8 cellular contexts compared by ENCODE assay signal in genomic region chr18:13800505-13801259, GRCh38. TPM values are rescaled to one million over a fixed set of nuclear protein-coding genes. Genes with fewer than 3 reads are reported as not detected.
DNase-seq lines count a peak whose midpoint lies in the region; ATAC-seq and TF ChIP-seq lines count a peak whose summit lies in the region.

No MANE protein-coding gene starts in this region.

- peak; percentile 38 for TF ChIP-seq CTCF in brain (conservative IDR thresholded peaks at IDR 0.05)
- TF ChIP-seq CTCF in spleen (IDR thresholded peaks at IDR 0.05 in 8 of 11, conservative IDR thresholded peaks at IDR 0.05 in 3 of 11) = peak in 4 of 11 experiments; percentile 11 to 41 (median 26)

- intact Hi-C loops in spleen (cut with DNase I; ENCODE audit: low total_unique reads) = no loop called here

- H3K36me3 Mint-ChIP-seq in brain = no peaks in the 10 kb centered on the region

- no peaks in the 10 kb centered on the region for H3K9me3 ChIP-seq in spleen

- H3K27ac Mint-ChIP-seq in brain = peak overlapping the region in 2 of 5 experiments; percentile 33 to 71

- H3K4me3 ChIP-seq in spleen = peak overlapping the region in 5 of 8 donors; percentile 0 to 47 (median 5)

- ATAC-seq in HG03095 (IDR thresholded peaks at IDR 0.05; ENCODE audit: unreplicated experiment) (peak; percentile 72), SK-N-SH treated with all-trans-retinoic acid at 6 μM for 48 hours (peak; percentile 95), GM21737 (IDR thresholded peaks at IDR 0.05; ENCODE audit: unreplicated experiment) (no peak), GM21515 (IDR thresholded peaks at IDR 0.05; ENCODE audit: unreplicated experiment) (no peak)

- TF ChIP-seq POLR2A in spleen (IDR thresholded peaks at IDR 0.05) = no peak

- 14 to 23% (median 15%) methylated on average over 20 to 30 of the region's 30 CpGs for WGBS in spleen, 5 donors

- no peak overlapping the region for H3K27ac ChIP-seq in spleen

- peaks cover 0 to 83% (median 19%) of the 10 kb centered on the region in 7 donors for H3K27me3 ChIP-seq in spleen (replicated peaks in 1 of 7)

- H3K4me1 ChIP-seq in spleen = peaks cover 0 to 9% (median 7%) of the 10 kb centered on the region in 6 donors

- H3K36me3 ChIP-seq in spleen = no peaks in the 10 kb centered on the region

- peaks cover 11% of the 10 kb centered on the region for H3K4me1 Mint-ChIP-seq in brain

- peaks cover 27% of the 10 kb centered on the region for H3K27me3 Mint-ChIP-seq in brain

- peaks cover 0 to 8% (median 0%) of the 10 kb centered on the region in 5 experiments for H3K9me3 Mint-ChIP-seq in brain

- peak overlapping the region; percentile 66 to 81 (median 79) for H3K4me3 Mint-ChIP-seq in brain

- DNase-seq in DMS114 treated with DMSO at 0.1 percent for 48 hours (lab: John Stamatoyannopoulos, UW; ENCODE audit: unreplicated experiment) (peak; percentile 71), iPS-NIHi11 (ENCODE audit: low spot score) (peak; percentile 70), spleen (peak; percentile 80)

TF ChIP-seq in SK-N-SH treated with all-trans-retinoic acid at 6 μM for 48 hours, 23 proteins besides CTCF, POLR2A, EP300 and RAD21:
- no peak for TF ChIP-seq BACH2 (CRISPR knock-in tag; IDR thresholded peaks at IDR 0.05; ENCODE audit: borderline replicate concordance)
- TF ChIP-seq ZFP30 (CRISPR knock-in tag; IDR thresholded peaks at IDR 0.05) = no peak
- TF ChIP-seq, protein P1, sequence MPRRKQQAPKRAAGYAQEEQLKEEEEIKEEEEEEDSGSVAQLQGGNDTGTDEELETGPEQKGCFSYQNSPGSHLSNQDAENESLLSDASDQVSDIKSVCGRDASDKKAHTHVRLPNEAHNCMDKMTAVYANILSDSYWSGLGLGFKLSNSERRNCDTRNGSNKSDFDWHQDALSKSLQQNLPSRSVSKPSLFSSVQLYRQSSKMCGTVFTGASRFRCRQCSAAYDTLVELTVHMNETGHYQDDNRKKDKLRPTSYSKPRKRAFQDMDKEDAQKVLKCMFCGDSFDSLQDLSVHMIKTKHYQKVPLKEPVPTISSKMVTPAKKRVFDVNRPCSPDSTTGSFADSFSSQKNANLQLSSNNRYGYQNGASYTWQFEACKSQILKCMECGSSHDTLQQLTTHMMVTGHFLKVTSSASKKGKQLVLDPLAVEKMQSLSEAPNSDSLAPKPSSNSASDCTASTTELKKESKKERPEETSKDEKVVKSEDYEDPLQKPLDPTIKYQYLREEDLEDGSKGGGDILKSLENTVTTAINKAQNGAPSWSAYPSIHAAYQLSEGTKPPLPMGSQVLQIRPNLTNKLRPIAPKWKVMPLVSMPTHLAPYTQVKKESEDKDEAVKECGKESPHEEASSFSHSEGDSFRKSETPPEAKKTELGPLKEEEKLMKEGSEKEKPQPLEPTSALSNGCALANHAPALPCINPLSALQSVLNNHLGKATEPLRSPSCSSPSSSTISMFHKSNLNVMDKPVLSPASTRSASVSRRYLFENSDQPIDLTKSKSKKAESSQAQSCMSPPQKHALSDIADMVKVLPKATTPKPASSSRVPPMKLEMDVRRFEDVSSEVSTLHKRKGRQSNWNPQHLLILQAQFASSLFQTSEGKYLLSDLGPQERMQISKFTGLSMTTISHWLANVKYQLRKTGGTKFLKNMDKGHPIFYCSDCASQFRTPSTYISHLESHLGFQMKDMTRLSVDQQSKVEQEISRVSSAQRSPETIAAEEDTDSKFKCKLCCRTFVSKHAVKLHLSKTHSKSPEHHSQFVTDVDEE (CRISPR knock-in tag; IDR thresholded peaks at IDR 0.05) = no peak
- TF ChIP-seq ZNF565 (CRISPR knock-in tag; conservative IDR thresholded peaks at IDR 0.05; ENCODE audit: low read depth) = no peak
- no peak for TF ChIP-seq OSR1 (CRISPR knock-in tag; IDR thresholded peaks at IDR 0.05)
- TF ChIP-seq TOX (CRISPR knock-in tag; IDR thresholded peaks at IDR 0.05; ENCODE audit: borderline replicate concordance) = no peak
- no peak for TF ChIP-seq ZC3H10 (CRISPR knock-in tag; IDR thresholded peaks at IDR 0.05)
- TF ChIP-seq CSDC2 (CRISPR knock-in tag; IDR thresholded peaks at IDR 0.05) = no peak
- no peak for TF ChIP-seq ISL1 (CRISPR knock-in tag; IDR thresholded peaks at IDR 0.05)
- TF ChIP-seq, protein P2, sequence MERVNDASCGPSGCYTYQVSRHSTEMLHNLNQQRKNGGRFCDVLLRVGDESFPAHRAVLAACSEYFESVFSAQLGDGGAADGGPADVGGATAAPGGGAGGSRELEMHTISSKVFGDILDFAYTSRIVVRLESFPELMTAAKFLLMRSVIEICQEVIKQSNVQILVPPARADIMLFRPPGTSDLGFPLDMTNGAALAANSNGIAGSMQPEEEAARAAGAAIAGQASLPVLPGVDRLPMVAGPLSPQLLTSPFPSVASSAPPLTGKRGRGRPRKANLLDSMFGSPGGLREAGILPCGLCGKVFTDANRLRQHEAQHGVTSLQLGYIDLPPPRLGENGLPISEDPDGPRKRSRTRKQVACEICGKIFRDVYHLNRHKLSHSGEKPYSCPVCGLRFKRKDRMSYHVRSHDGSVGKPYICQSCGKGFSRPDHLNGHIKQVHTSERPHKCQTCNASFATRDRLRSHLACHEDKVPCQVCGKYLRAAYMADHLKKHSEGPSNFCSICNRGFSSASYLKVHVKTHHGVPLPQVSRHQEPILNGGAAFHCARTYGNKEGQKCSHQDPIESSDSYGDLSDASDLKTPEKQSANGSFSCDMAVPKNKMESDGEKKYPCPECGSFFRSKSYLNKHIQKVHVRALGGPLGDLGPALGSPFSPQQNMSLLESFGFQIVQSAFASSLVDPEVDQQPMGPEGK (CRISPR knock-in tag; IDR thresholded peaks at IDR 0.05; ENCODE audit: borderline replicate concordance) = no peak
- no peak for TF ChIP-seq SNAI2 (CRISPR knock-in tag; IDR thresholded peaks at IDR 0.05)
- TF ChIP-seq, protein P3, sequence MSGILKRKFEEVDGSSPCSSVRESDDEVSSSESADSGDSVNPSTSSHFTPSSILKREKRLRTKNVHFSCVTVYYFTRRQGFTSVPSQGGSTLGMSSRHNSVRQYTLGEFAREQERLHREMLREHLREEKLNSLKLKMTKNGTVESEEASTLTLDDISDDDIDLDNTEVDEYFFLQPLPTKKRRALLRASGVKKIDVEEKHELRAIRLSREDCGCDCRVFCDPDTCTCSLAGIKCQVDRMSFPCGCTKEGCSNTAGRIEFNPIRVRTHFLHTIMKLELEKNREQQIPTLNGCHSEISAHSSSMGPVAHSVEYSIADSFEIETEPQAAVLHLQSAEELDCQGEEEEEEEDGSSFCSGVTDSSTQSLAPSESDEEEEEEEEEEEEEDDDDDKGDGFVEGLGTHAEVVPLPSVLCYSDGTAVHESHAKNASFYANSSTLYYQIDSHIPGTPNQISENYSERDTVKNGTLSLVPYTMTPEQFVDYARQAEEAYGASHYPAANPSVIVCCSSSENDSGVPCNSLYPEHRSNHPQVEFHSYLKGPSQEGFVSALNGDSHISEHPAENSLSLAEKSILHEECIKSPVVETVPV (CRISPR knock-in tag; IDR thresholded peaks at IDR 0.05) = no peak
- no peak for TF ChIP-seq RARB (CRISPR knock-in tag; IDR thresholded peaks at IDR 0.05)
- no peak for TF ChIP-seq ZNF70 (CRISPR knock-in tag; IDR thresholded peaks at IDR 0.05)
- TF ChIP-seq ZFP3 (CRISPR knock-in tag; IDR thresholded peaks at IDR 0.05) = no peak
- no peak for TF ChIP-seq ESRRG (CRISPR knock-in tag; IDR thresholded peaks at IDR 0.05)
- no peak for TF ChIP-seq ARNTL (CRISPR knock-in tag; IDR thresholded peaks at IDR 0.05; ENCODE audit: borderline replicate concordance, low read depth)

RNA-seq across cellular contexts. Expression of gene MC5R, which starts 23.3 kb away (rescaled TPM):
- polyA plus RNA-seq in brain (ENCODE audit: insufficient read depth, low read depth, low replicate concordance) (not detected), spleen (under 1 TPM in 1 of 3 donors, not detected in 2; 0.07 TPM)
- total RNA-seq in spleen = not detected

Comparison
In these comparisons a context has a peak if more than half of its experiments do, and no peak if none do; other contexts are left out.
1. ATAC-seq: peak in HG03095 (single experiment) and SK-N-SH treated with all-trans-retinoic acid at 6 μM for 48 hours (single experiment); none in GM21737 (single experiment) and GM21515 (single experiment).
2. Peak in every context shown above with its lines, with median percentiles within 50 percentile points of each other: DNase-seq.